22 cellular contexts compared by ENCODE assay signal in genomic region chr2:126824663-126825062, GRCh38.
DNase-seq lines count a peak whose midpoint lies in the region; ATAC-seq and TF ChIP-seq lines count a peak whose summit lies in the region.
"Had no signal": no experiment of that assay in that cellular context is flagged by ENCODE, and none has a peak within 500 bp of the region (broad histone marks: within the 10 kb centered on the region; RNA-seq: fewer than 3 reads in every experiment).

No MANE protein-coding gene starts in this region.

- no peak for TF ChIP-seq CTCF in fibroblast of mammary gland (conservative IDR thresholded peaks at IDR 0.05; ENCODE audit: control insufficient read depth, insufficient read depth, low read depth, low read length)

- no peak overlapping the region for H3K4me3 ChIP-seq in fibroblast of mammary gland (ENCODE audit: control insufficient read depth, low read depth, low read length)
- H3K4me3 ChIP-seq: BLaER1, SJSA1 had no signal

- DNase-seq in A172 (ENCODE audit: low spot score) (peak; percentile 8), Daoy (ENCODE audit: low read depth) (peak; percentile 16), LHCN-M2 (ENCODE audit: low read depth) (peak; percentile 3), fibroblast of mammary gland (ENCODE audit: low read depth) (peak; percentile 2), NCI-H187 (lab: John Stamatoyannopoulos, UW) (no peak), GM19240 (ENCODE audit: insufficient read length, low spot score) (no peak)
- DNase-seq: ACHN; CD4-positive, alpha-beta T cell; COR-L47; DMS79; GOT3; HCEC 1CT; KG1; NCI-H1105; NCI-H146; NCI-H2029 treated with DMSO at 0.1 percent for 48 hours; NCI-H226; NCI-H526 had no signal

- no peak for ATAC-seq in HG03139 (IDR thresholded peaks at IDR 0.05; ENCODE audit: unreplicated experiment)
- ATAC-seq: Right ventricle myocardium inferior had no signal

Comparison
In these comparisons a context has a peak if more than half of its experiments do, and no peak if none do; other contexts are left out.
1. DNase-seq: peak in A172 (single experiment), Daoy (single experiment), LHCN-M2 (single experiment) and fibroblast of mammary gland (single experiment); none in NCI-H187 (0 of 2) and GM19240 (single experiment).